ENCODE assay signal across 2 cellular contexts in the genomic region with DNA sequence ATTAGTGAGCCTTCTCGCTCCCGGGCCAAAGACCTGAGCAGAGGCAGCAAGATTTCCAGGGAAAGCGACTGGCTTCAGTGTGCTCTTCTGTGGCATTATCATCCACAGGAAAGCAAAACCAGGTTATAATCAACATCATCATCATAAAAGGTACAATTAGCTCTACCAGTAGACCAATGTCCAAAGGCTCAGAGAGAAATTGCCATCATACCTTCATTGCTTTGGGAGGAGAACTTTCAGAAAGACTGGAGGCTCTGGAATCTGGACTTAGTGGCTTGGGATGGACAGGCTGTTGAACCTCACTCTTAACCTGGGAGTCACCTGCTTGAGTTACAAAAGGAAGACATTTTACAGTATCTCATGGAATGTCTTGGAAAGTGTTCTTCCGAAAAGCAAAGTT.
TF ChIP-seq lines count a peak whose summit lies in the region.

No MANE protein-coding gene starts in this region.

TF ChIP-seq in SK-N-SH treated with all-trans-retinoic acid at 6 μM for 48 hours, 23 proteins besides CTCF, POLR2A, EP300 and RAD21:
- TF ChIP-seq, protein P1, sequence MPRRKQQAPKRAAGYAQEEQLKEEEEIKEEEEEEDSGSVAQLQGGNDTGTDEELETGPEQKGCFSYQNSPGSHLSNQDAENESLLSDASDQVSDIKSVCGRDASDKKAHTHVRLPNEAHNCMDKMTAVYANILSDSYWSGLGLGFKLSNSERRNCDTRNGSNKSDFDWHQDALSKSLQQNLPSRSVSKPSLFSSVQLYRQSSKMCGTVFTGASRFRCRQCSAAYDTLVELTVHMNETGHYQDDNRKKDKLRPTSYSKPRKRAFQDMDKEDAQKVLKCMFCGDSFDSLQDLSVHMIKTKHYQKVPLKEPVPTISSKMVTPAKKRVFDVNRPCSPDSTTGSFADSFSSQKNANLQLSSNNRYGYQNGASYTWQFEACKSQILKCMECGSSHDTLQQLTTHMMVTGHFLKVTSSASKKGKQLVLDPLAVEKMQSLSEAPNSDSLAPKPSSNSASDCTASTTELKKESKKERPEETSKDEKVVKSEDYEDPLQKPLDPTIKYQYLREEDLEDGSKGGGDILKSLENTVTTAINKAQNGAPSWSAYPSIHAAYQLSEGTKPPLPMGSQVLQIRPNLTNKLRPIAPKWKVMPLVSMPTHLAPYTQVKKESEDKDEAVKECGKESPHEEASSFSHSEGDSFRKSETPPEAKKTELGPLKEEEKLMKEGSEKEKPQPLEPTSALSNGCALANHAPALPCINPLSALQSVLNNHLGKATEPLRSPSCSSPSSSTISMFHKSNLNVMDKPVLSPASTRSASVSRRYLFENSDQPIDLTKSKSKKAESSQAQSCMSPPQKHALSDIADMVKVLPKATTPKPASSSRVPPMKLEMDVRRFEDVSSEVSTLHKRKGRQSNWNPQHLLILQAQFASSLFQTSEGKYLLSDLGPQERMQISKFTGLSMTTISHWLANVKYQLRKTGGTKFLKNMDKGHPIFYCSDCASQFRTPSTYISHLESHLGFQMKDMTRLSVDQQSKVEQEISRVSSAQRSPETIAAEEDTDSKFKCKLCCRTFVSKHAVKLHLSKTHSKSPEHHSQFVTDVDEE (CRISPR knock-in tag; IDR thresholded peaks at IDR 0.05) = no peak
- no peak for TF ChIP-seq ZNF70 (CRISPR knock-in tag; IDR thresholded peaks at IDR 0.05)

TF ChIP-seq in WTC11, 78 proteins besides CTCF, POLR2A, EP300 and RAD21 (continued from another document):
- TF ChIP-seq, protein P2, sequence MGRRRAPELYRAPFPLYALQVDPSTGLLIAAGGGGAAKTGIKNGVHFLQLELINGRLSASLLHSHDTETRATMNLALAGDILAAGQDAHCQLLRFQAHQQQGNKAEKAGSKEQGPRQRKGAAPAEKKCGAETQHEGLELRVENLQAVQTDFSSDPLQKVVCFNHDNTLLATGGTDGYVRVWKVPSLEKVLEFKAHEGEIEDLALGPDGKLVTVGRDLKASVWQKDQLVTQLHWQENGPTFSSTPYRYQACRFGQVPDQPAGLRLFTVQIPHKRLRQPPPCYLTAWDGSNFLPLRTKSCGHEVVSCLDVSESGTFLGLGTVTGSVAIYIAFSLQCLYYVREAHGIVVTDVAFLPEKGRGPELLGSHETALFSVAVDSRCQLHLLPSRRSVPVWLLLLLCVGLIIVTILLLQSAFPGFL (CRISPR knock-in tag; IDR thresholded peaks at IDR 0.05; ENCODE audit: borderline replicate concordance) = no peak
- TF ChIP-seq, protein P3, sequence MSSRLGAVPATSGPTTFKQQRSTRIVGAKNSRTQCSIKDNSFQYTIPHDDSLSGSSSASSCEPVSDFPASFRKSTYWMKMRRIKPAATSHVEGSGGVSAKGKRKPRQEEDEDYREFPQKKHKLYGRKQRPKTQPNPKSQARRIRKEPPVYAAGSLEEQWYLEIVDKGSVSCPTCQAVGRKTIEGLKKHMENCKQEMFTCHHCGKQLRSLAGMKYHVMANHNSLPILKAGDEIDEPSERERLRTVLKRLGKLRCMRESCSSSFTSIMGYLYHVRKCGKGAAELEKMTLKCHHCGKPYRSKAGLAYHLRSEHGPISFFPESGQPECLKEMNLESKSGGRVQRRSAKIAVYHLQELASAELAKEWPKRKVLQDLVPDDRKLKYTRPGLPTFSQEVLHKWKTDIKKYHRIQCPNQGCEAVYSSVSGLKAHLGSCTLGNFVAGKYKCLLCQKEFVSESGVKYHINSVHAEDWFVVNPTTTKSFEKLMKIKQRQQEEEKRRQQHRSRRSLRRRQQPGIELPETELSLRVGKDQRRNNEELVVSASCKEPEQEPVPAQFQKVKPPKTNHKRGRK (CRISPR knock-in tag; IDR thresholded peaks at IDR 0.05; ENCODE audit: borderline replicate concordance) = no peak
- TF ChIP-seq, protein P4, sequence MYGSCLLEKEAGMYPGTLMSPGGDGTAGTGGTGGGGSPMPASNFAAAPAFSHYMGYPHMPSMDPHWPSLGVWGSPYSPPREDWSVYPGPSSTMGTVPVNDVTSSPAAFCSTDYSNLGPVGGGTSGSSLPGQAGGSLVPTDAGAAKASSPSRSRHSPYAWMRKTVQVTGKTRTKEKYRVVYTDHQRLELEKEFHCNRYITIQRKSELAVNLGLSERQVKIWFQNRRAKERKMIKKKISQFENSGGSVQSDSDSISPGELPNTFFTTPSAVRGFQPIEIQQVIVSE (CRISPR knock-in tag; IDR thresholded peaks at IDR 0.05; ENCODE audit: borderline replicate concordance) = no peak
- TF ChIP-seq, protein P5, sequence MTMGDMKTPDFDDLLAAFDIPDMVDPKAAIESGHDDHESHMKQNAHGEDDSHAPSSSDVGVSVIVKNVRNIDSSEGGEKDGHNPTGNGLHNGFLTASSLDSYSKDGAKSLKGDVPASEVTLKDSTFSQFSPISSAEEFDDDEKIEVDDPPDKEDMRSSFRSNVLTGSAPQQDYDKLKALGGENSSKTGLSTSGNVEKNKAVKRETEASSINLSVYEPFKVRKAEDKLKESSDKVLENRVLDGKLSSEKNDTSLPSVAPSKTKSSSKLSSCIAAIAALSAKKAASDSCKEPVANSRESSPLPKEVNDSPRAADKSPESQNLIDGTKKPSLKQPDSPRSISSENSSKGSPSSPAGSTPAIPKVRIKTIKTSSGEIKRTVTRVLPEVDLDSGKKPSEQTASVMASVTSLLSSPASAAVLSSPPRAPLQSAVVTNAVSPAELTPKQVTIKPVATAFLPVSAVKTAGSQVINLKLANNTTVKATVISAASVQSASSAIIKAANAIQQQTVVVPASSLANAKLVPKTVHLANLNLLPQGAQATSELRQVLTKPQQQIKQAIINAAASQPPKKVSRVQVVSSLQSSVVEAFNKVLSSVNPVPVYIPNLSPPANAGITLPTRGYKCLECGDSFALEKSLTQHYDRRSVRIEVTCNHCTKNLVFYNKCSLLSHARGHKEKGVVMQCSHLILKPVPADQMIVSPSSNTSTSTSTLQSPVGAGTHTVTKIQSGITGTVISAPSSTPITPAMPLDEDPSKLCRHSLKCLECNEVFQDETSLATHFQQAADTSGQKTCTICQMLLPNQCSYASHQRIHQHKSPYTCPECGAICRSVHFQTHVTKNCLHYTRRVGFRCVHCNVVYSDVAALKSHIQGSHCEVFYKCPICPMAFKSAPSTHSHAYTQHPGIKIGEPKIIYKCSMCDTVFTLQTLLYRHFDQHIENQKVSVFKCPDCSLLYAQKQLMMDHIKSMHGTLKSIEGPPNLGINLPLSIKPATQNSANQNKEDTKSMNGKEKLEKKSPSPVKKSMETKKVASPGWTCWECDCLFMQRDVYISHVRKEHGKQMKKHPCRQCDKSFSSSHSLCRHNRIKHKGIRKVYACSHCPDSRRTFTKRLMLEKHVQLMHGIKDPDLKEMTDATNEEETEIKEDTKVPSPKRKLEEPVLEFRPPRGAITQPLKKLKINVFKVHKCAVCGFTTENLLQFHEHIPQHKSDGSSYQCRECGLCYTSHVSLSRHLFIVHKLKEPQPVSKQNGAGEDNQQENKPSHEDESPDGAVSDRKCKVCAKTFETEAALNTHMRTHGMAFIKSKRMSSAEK (CRISPR knock-in tag; IDR thresholded peaks at IDR 0.05; ENCODE audit: borderline replicate concordance) = no peak
- TF ChIP-seq ZNF396 (CRISPR knock-in tag; IDR thresholded peaks at IDR 0.05; ENCODE audit: borderline replicate concordance) (no peak), ZBTB21 (CRISPR knock-in tag; IDR thresholded peaks at IDR 0.05; ENCODE audit: borderline replicate concordance) (no peak), JAZF1 (CRISPR knock-in tag; IDR thresholded peaks at IDR 0.05) (no peak), GABPB1 (CRISPR knock-in tag; IDR thresholded peaks at IDR 0.05) (no peak), ATF1 (CRISPR knock-in tag; IDR thresholded peaks at IDR 0.05) (no peak)
- TF ChIP-seq, protein P6, sequence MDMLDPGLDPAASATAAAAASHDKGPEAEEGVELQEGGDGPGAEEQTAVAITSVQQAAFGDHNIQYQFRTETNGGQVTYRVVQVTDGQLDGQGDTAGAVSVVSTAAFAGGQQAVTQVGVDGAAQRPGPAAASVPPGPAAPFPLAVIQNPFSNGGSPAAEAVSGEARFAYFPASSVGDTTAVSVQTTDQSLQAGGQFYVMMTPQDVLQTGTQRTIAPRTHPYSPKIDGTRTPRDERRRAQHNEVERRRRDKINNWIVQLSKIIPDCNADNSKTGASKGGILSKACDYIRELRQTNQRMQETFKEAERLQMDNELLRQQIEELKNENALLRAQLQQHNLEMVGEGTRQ (CRISPR knock-in tag; IDR thresholded peaks at IDR 0.05) = no peak
